In genomic region chr15:89371145-89372044, GRCh38 we compare ENCODE assay signal across 11 cellular contexts. TPM values are rescaled to one million over a fixed set of nuclear protein-coding genes. Genes with fewer than 3 reads are reported as not detected.
DNase-seq lines count a peak whose midpoint lies in the region; ATAC-seq, FAIRE-seq and TF ChIP-seq lines count a peak whose summit lies in the region.
"Had no signal": no experiment of that assay in that cellular context is flagged by ENCODE, and none has a peak within 500 bp of the region (broad histone marks: within the 10 kb centered on the region; RNA-seq: fewer than 3 reads in every experiment).

No MANE protein-coding gene starts in this region.

- intact Hi-C loops in gastrocnemius medialis (cut with DNase I; ENCODE audit: low total_unique reads) = no loop called here

- TF ChIP-seq CTCF in bronchial epithelial cell (IDR thresholded peaks at IDR 0.05; ENCODE audit: insufficient read depth, low read length, severe bottlenecking) = no peak
- TF ChIP-seq CTCF in gastrocnemius medialis (IDR thresholded peaks at IDR 0.05 in 4 of 5, conservative IDR thresholded peaks at IDR 0.05 in 1 of 5) = no peak

- DNase-seq in bronchial epithelial cell (ENCODE audit: low read depth) (no peak), gastrocnemius medialis (no peak), superior temporal gyrus (ENCODE audit: extremely low spot score) (no peak), HK-2 (ENCODE audit: unreplicated experiment) (no peak)
- DNase-seq in activated naive CD4-positive, alpha-beta T cell (lab: John Stamatoyannopoulos, UW) = no peak
- DNase-seq: activated CD4-positive, alpha-beta T cell treated with anti-CD3 and anti-CD28 coated beads, Interleukin-2, amount 50 U/mL, for 4 hours; natural killer cell; NCI-H1694 treated with DMSO at 0.1 percent for 48 hours had no signal

- H3K27me3 ChIP-seq in bronchial epithelial cell (ENCODE audit: control insufficient read depth, insufficient read depth, low read length) = peaks cover 66% of the 10 kb centered on the region
- H3K27me3 ChIP-seq in gastrocnemius medialis = peaks cover 93 to 96% (median 96%) of the 10 kb centered on the region in 3 donors

- FAIRE-seq in bronchial epithelial cell (lab: Jason Lieb, UNC) = no peak

- no peak overlapping the region for H3K27ac ChIP-seq in gastrocnemius medialis

- H3K9me3 ChIP-seq in ES-I3 (ENCODE audit: control insufficient read depth, insufficient read depth, low read length) (no peaks in the 10 kb centered on the region), iPS-18c (ENCODE audit: control insufficient read depth, insufficient read depth, low read length) (no peaks in the 10 kb centered on the region), gastrocnemius medialis (no peaks in the 10 kb centered on the region)

- no peaks in the 10 kb centered on the region for H3K36me3 ChIP-seq in ES-I3 (ENCODE audit: insufficient read depth, low read length)
- no peaks in the 10 kb centered on the region for H3K36me3 ChIP-seq in bronchial epithelial cell (ENCODE audit: control insufficient read depth, insufficient read depth, low read length)
- no peaks in the 10 kb centered on the region for H3K36me3 ChIP-seq in gastrocnemius medialis

- peak overlapping the region; percentile 25; the same call in 1 of the 2 replicates for H3K9ac ChIP-seq in ES-I3 (ENCODE audit: low read depth, low read length)

- peaks cover 13% of the 10 kb centered on the region for H3K4me1 ChIP-seq in ES-I3 (ENCODE audit: insufficient read depth, low read length)
- H3K4me1 ChIP-seq in gastrocnemius medialis = peaks cover 6 to 14% of the 10 kb centered on the region in 2 donors

- in situ Hi-C loops in gastrocnemius medialis (cut with MboI; ENCODE audit: low sequenced_read_pairs in 4 of 4) = no loop called here

- TF ChIP-seq POLR2A in gastrocnemius medialis (IDR thresholded peaks at IDR 0.05) = no peak

- ATAC-seq in gastrocnemius medialis (no peak), GM19328 (IDR thresholded peaks at IDR 0.05; ENCODE audit: unreplicated experiment) (no peak)
- ATAC-seq: natural killer cell had no signal

- H3K4me3 ChIP-seq in bronchial epithelial cell (ENCODE audit: low read depth, low read length) (peak overlapping the region; percentile 13), iPS-18c (ENCODE audit: insufficient read depth, low read depth, low read length) (peak overlapping the region; percentile 11; the same call in 1 of the 2 replicates), gastrocnemius medialis (peak overlapping the region; percentile 18 to 44 (median 32))

RNA-seq across cellular contexts. Expression of gene POLG, which starts 36.8 kb away (rescaled TPM):
- total RNA-seq in bronchial epithelial cell (85.6 and 93.7 TPM in 2 replicates), gastrocnemius medialis (10 to 100 TPM; 50.9 to 81.9 (median 61.4) TPM)
